In the genomic region with DNA sequence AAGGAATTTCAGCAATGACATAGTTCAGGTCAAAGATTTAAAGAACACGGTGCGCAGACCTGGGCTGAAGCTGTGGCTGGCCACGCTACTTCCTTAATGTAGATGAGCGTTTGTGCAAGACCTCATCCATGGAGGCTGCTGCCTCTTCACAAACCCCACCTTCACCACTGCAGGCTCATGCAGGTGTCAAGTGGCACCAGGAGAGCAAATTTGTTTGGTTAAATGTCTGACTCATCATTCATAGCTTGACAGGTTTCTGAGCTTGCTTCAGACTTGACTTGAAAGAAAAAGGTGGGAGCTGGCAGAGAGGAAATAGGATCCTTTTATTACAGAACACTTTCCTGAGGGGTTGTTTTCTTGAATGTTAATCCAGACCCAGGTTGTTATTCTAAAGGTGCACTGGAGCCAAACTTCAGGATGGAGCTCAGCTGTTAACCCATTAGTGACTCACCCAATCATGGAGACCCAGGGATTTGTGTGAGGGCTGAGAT, we compare ENCODE assay signal across 15 cellular contexts.
A peak's percentile ranks its signal among the peaks of the same experiment; 100 is the strongest.
DNase-seq lines count a peak whose midpoint lies in the region; ATAC-seq, FAIRE-seq and TF ChIP-seq lines count a peak whose summit lies in the region.
"Had no signal": no experiment of that assay in that cellular context is flagged by ENCODE, and none has a peak within 500 bp of the region (broad histone marks: within the 10 kb centered on the region; RNA-seq: fewer than 3 reads in every experiment).

No MANE protein-coding gene starts in this region.

- TF ChIP-seq RAD21 in neural cell (conservative IDR thresholded peaks at IDR 0.05), result no peak

- H3K4me2 ChIP-seq in neural cell (ENCODE audit: low read length), result no peak overlapping the region

- no peak overlapping the region for H3K9ac ChIP-seq in neural cell (ENCODE audit: low read length)

- DNase-seq in NCI-H2029 treated with DMSO at 0.1 percent for 48 hours (lab: John Stamatoyannopoulos, UW) (peak; percentile 65), bronchial epithelial cell (ENCODE audit: low read depth) (peak; percentile 93), H7 (no peak), SKM-1 treated with dmso at 0.1 percent for 144 hours (lab: John Stamatoyannopoulos, UW; ENCODE audit: unreplicated experiment) (no peak), left ventricle myocardium inferior (no peak)
- DNase-seq: body of pancreas; CD4-positive, alpha-beta memory T cell; hypothalamus; NCI-H2227 treated with DMSO at 0.1 percent for 48 hours; SHP77 had no signal

- no peaks in the 10 kb centered on the region; the same call in 1 of the 2 replicates for H3K4me1 ChIP-seq in HEK293 (ENCODE audit: control insufficient read depth, insufficient read depth, low read length)
- no peaks in the 10 kb centered on the region for H3K4me1 ChIP-seq in left ventricle myocardium inferior
- H3K4me1 ChIP-seq: body of pancreas had no signal

- no peak overlapping the region for H3K4me3 ChIP-seq in HEK293 (ENCODE audit: low read depth, low read length)
- H3K4me3 ChIP-seq in bronchial epithelial cell (ENCODE audit: low read depth, low read length), result no peak overlapping the region
- peak overlapping the region; percentile 15 for H3K4me3 ChIP-seq in neural cell (ENCODE audit: low read length)
- no peak overlapping the region for H3K4me3 ChIP-seq in H7 (ENCODE audit: insufficient read depth, low read depth, low read length)
- H3K4me3 ChIP-seq in left ventricle myocardium inferior, result no peak overlapping the region
- H3K4me3 ChIP-seq: body of pancreas, suprapubic skin had no signal

- intact Hi-C loops in left ventricle myocardium inferior (cut with micrococcal nuclease), result no loop called here

- H3K9me3 ChIP-seq in HEK293 (ENCODE audit: control insufficient read depth, insufficient read depth, low read depth, low read length) (no peaks in the 10 kb centered on the region), neural cell (ENCODE audit: low read length) (no peaks in the 10 kb centered on the region), left ventricle myocardium inferior (replicated peaks) (peaks cover 6% of the 10 kb centered on the region)
- H3K9me3 ChIP-seq: body of pancreas, suprapubic skin had no signal

- H4K20me1 ChIP-seq in neural cell (ENCODE audit: insufficient read depth), result no peaks in the 10 kb centered on the region

- H3K27ac ChIP-seq in HEK293 (ENCODE audit: extremely low read depth, low read depth, low read length) (no peak overlapping the region), neural cell (ENCODE audit: low read length) (peak overlapping the region; percentile 67), left ventricle myocardium inferior (replicated peaks) (no peak overlapping the region)
- H3K27ac ChIP-seq: body of pancreas, suprapubic skin had no signal

- no peak overlapping the region for H2AFZ ChIP-seq in neural cell (ENCODE audit: low read depth, low read length)

- no peaks in the 10 kb centered on the region for H3K79me2 ChIP-seq in neural cell (replicated peaks; ENCODE audit: insufficient read depth, low read length)

- H3K27me3 ChIP-seq in bronchial epithelial cell (ENCODE audit: control insufficient read depth, insufficient read depth, low read length) (no peaks in the 10 kb centered on the region), neural cell (ENCODE audit: insufficient read depth, low read depth, low read length) (no peaks in the 10 kb centered on the region), H7 (ENCODE audit: control insufficient read depth, insufficient read depth, low read length) (no peaks in the 10 kb centered on the region), left ventricle myocardium inferior (ENCODE audit: low read depth) (no peaks in the 10 kb centered on the region)
- H3K27me3 ChIP-seq: body of pancreas, suprapubic skin had no signal

- POLR2A ChIA-PET in HEK293 (lab: Yijun Ruan, JAX), result no interaction called here

- H3K9me2 ChIP-seq in neural cell (ENCODE audit: insufficient read depth, low read length), result no peaks in the 10 kb centered on the region

- TF ChIP-seq EP300 in neural cell (conservative IDR thresholded peaks at IDR 0.05; ENCODE audit: poor library complexity, severe bottlenecking), result peak; percentile 91

- FAIRE-seq in bronchial epithelial cell (lab: Jason Lieb, UNC), result peak; percentile 86

- CTCF ChIA-PET in HEK293 (lab: Yijun Ruan, JAX), result interaction anchor here (0.9 kb wide), 1 partner anchor 43 kb away, joined by 3 read pairs; no protein-coding TSS in a partner anchor

- H3K36me3 ChIP-seq in HEK293 (ENCODE audit: control insufficient read depth in 2 of 2, insufficient read depth in 1 of 2, low read length in 2 of 2) (no peaks in the 10 kb centered on the region), bronchial epithelial cell (ENCODE audit: control insufficient read depth, insufficient read depth, low read length) (no peaks in the 10 kb centered on the region), neural cell (ENCODE audit: insufficient read depth, low read length) (no peaks in the 10 kb centered on the region), H7 (replicated peaks; ENCODE audit: control insufficient read depth, insufficient read depth, low read length) (no peaks in the 10 kb centered on the region; the same call in 1 of the 2 replicates), left ventricle myocardium inferior (no peaks in the 10 kb centered on the region)
- H3K36me3 ChIP-seq: suprapubic skin had no signal

- TF ChIP-seq CTCF in HEK293 (tag by site-specific recombination; IDR thresholded peaks at IDR 0.05) (no peak), bronchial epithelial cell (IDR thresholded peaks at IDR 0.05; ENCODE audit: insufficient read depth, low read length, severe bottlenecking) (no peak), neural cell (IDR thresholded peaks at IDR 0.05; ENCODE audit: poor library complexity, severe bottlenecking) (no peak), left ventricle myocardium inferior (IDR thresholded peaks at IDR 0.05; ENCODE audit: borderline replicate concordance) (no peak)

- H3F3A ChIP-seq in neural cell (ENCODE audit: insufficient read depth, low read length, poor library complexity, severe bottlenecking), result no peaks in the 10 kb centered on the region

- no peak for ATAC-seq in GM19324 (IDR thresholded peaks at IDR 0.05; ENCODE audit: low FRiP score, unreplicated experiment)
- ATAC-seq: body of pancreas, WTC11 had no signal

TF ChIP-seq in HEK293, 187 proteins besides CTCF, POLR2A, EP300 and RAD21 (continues in another document):
- no peak for TF ChIP-seq MZF1 (tag by site-specific recombination; IDR thresholded peaks at IDR 0.05; ENCODE audit: borderline replicate concordance)
- peak; percentile 64; the same call in 1 of the 2 replicates for TF ChIP-seq ZNF449 (tag by site-specific recombination; IDR thresholded peaks at IDR 0.05)
- no peak for TF ChIP-seq MYNN (tag by site-specific recombination; IDR thresholded peaks at IDR 0.05; ENCODE audit: borderline replicate concordance)
- peak; percentile 65 for TF ChIP-seq TCF7L2 (IDR thresholded peaks at IDR 0.05; ENCODE audit: borderline replicate concordance, low read depth, low read length)
- no peak for TF ChIP-seq ZNF549 (tag by site-specific recombination; IDR thresholded peaks at IDR 0.05)
- TF ChIP-seq ZNF239 (tag by site-specific recombination; IDR thresholded peaks at IDR 0.05), result no peak
- TF ChIP-seq KLF8 (tag by site-specific recombination; IDR thresholded peaks at IDR 0.05), result peak; percentile 21; the same call in 1 of the 2 replicates
- TF ChIP-seq TRIM28 (IDR thresholded peaks at IDR 0.05; ENCODE audit: borderline replicate concordance, low read length), result peak; percentile 34; the same call in 1 of the 2 replicates
- TF ChIP-seq ZNF596 (tag by site-specific recombination; IDR thresholded peaks at IDR 0.05), result no peak

TF ChIP-seq in neural cell, 6 proteins besides CTCF, POLR2A, EP300 and RAD21:
- TF ChIP-seq TAF1 (IDR thresholded peaks at IDR 0.05; ENCODE audit: low read depth), result no peak
- peak; percentile 55 for TF ChIP-seq POLR2AphosphoS5 (IDR thresholded peaks at IDR 0.05)

Comparison
In these comparisons a context has a peak if more than half of its experiments do, and no peak if none do; other contexts are left out.
1. DNase-seq: peak in NCI-H2029 treated with DMSO at 0.1 percent for 48 hours (single experiment) and bronchial epithelial cell (single experiment); none in H7 (single experiment), SKM-1 treated with dmso at 0.1 percent for 144 hours (single experiment) and left ventricle myocardium inferior (single experiment).